1 cellular context compared by ENCODE assay signal in the genomic region with DNA sequence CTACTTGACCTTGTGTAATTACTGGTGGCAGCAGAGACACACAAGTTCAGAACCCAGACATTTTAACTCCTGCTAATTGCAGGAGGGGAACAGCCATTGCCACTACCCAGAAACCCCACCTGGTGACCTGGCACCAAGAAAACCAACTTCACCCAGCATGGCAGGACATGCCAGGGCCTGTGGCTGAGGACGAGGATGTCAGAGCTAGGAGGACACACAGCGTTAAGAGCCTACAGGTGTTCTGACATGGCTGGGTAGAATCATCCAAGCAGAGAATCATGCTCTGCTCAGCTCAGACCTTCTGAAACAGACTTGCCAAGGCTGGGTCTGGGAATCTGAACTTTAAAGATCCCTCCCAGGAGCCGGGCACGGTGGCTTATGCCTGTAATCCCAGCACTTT.
TF ChIP-seq lines count a peak whose summit lies in the region.

No MANE protein-coding gene starts in this region.

TF ChIP-seq in H1, 55 proteins besides CTCF, POLR2A, EP300 and RAD21 (continued from another document):
- TF ChIP-seq PHF8 (conservative IDR thresholded peaks at IDR 0.05; ENCODE audit: low read depth, low read length), result no peak
- TF ChIP-seq BRCA1 (IDR thresholded peaks at IDR 0.05; ENCODE audit: low read depth, low read length), result no peak
- TF ChIP-seq TCF12 (IDR thresholded peaks at IDR 0.05; ENCODE audit: low read depth, low read length), result no peak
- no peak for TF ChIP-seq CTBP2 (IDR thresholded peaks at IDR 0.05; ENCODE audit: borderline replicate concordance, insufficient read depth, insufficient read length, low read length)
- TF ChIP-seq CBX5 (IDR thresholded peaks at IDR 0.05; ENCODE audit: low read depth, low read length), result no peak
- TF ChIP-seq NRF1 (IDR thresholded peaks at IDR 0.05; ENCODE audit: low read depth, low read length), result no peak
- TF ChIP-seq CBX8 (IDR thresholded peaks at IDR 0.05; ENCODE audit: borderline replicate concordance, low read depth, low read length), result no peak
- TF ChIP-seq JUN (IDR thresholded peaks at IDR 0.05; ENCODE audit: low read depth, low read length), result no peak
